Comparison of ENCODE assay signal across 8 cellular contexts in the genomic region with DNA sequence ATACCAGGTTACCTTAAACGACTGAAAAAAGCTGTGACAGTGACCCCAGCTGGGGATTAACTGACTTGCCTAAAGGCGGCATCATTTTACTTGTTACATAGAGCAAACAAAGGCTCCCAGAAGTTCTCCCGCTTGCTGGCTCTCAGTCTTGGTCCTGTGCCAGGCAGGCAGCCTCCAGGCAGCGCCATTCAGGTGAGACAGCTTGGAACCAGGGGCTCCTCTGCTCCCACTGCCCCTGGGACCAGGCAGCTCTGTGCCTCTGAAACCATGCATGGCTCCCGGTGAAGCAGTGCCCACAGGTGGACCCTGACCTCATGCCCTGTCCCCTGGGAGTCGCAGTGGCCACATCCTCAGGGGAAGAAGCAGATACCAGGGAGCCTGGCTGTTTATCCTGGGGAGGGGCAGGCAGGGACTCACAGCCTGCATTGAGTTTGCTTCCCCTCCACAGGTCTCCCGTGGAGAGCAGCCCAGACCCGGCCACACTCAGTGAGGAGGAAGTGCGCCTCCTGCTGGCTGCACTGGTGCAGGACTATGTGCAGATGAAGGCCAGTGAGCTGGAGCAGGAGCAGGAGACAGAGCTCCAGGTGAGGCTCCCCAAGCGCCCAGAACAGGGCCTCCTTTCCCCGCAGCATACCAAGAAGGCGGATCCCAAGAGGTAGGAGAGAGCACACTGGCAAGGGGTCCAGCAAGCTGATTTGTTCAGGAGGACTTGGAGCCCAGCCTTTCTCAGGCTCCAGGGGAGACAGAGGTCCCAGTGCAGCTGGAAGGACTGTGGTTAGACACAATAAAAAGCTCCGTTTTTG. TPM values are rescaled to one million over a fixed set of nuclear protein-coding genes. Genes with fewer than 3 reads are reported as not detected.
DNase-seq lines count a peak whose midpoint lies in the region; ATAC-seq and TF ChIP-seq lines count a peak whose summit lies in the region.

No MANE protein-coding gene starts in this region.

- 30 to 38% (median 32%) methylated on average over 10 to 13 of the region's 13 CpGs for WGBS in spleen, 5 donors

- H3F3A ChIP-seq in MM.1S (ENCODE audit: insufficient read depth, low read length) = peaks cover 11% of the 10 kb centered on the region; the same call in 1 of the 2 replicates

- H3K27ac ChIP-seq in MM.1S (ENCODE audit: low read length) (no peak overlapping the region), right atrium auricular region (no peak overlapping the region), spleen (peak overlapping the region in 1 of 8 donors; percentile 26)

- TF ChIP-seq CTCF in MM.1S (IDR thresholded peaks at IDR 0.05; ENCODE audit: low read length) (peak; percentile 85), right atrium auricular region (IDR thresholded peaks at IDR 0.05) (peak; percentile 56 to 80), spleen (IDR thresholded peaks at IDR 0.05 in 8 of 11, conservative IDR thresholded peaks at IDR 0.05 in 3 of 11) (peak; percentile 59 to 90 (median 77))

- peak; percentile 61 for DNase-seq in GDM1 (lab: John Stamatoyannopoulos, UW)
- DNase-seq in H7 = peak; percentile 53
- DNase-seq in MM.1S = peak; percentile 66
- peak; percentile 29 for DNase-seq in SKM-1 treated with dmso at 0.1 percent for 144 hours (lab: John Stamatoyannopoulos, UW; ENCODE audit: unreplicated experiment)
- DNase-seq in activated naive CD4-positive, alpha-beta T cell treated with anti-CD3 and anti-CD28 coated beads, Interleukin-2, amount 50 U/mL, for 72 hours (ENCODE audit: low spot score in 2 of 2) = peak; percentile 84 to 93
- DNase-seq in right atrium auricular region (ENCODE audit: low spot score) = peak; percentile 83
- peak; percentile 96 for DNase-seq in spleen
- DNase-seq in 8988T = no peak

- H3K9me3 Mint-ChIP-seq in activated naive CD4-positive, alpha-beta T cell treated with anti-CD3 and anti-CD28 coated beads, Interleukin-2, amount 50 U/mL, for 72 hours = no peaks in the 10 kb centered on the region

- H3K9me2 ChIP-seq in MM.1S (replicated peaks; ENCODE audit: insufficient read depth, low read length) = no peaks in the 10 kb centered on the region

- ATAC-seq in activated naive CD4-positive, alpha-beta T cell treated with anti-CD3 and anti-CD28 coated beads, Interleukin-2, amount 50 U/mL, for 72 hours = peak; percentile 71 to 72

- H3K36me3 ChIP-seq in H7 (replicated peaks; ENCODE audit: control insufficient read depth, insufficient read depth, low read length) (no peaks in the 10 kb centered on the region), MM.1S (replicated peaks; ENCODE audit: insufficient read depth, low read length) (no peaks in the 10 kb centered on the region), right atrium auricular region (no peaks in the 10 kb centered on the region), spleen (no peaks in the 10 kb centered on the region)

- H3K36me3 Mint-ChIP-seq in activated naive CD4-positive, alpha-beta T cell treated with anti-CD3 and anti-CD28 coated beads, Interleukin-2, amount 50 U/mL, for 72 hours = peaks cover 0 to 8% of the 10 kb centered on the region in 2 donors

- no peaks in the 10 kb centered on the region for H4K20me1 ChIP-seq in MM.1S (ENCODE audit: insufficient read depth, low read length)

- no peak overlapping the region for H3K4me2 ChIP-seq in MM.1S (ENCODE audit: low read depth, low read length)

- H3K27me3 ChIP-seq in H7 (ENCODE audit: control insufficient read depth, insufficient read depth, low read length) (peaks cover 3% of the 10 kb centered on the region; the same call in 1 of the 2 replicates), MM.1S (replicated peaks; ENCODE audit: insufficient read depth, low read length) (no peaks in the 10 kb centered on the region), right atrium auricular region (no peaks in the 10 kb centered on the region), spleen (replicated peaks in 1 of 7) (no peaks in the 10 kb centered on the region)

- H3K9ac ChIP-seq in MM.1S (ENCODE audit: low read length) = no peak overlapping the region

- H3K4me1 ChIP-seq in MM.1S (ENCODE audit: low read length) (peaks cover 14% of the 10 kb centered on the region), right atrium auricular region (peaks cover 0 to 21% of the 10 kb centered on the region in 2 donors), spleen (peaks cover 8 to 47% (median 32%) of the 10 kb centered on the region in 6 donors)

- no peak for TF ChIP-seq POLR2A in spleen (IDR thresholded peaks at IDR 0.05)

- intact Hi-C loops in spleen (cut with DNase I; ENCODE audit: low total_unique reads) = loop anchor here (5.0 to 10.0 kb wide), 4 partner anchors 115 to 370 kb away; a partner anchor contains a TSS

- H2AFZ ChIP-seq in MM.1S (ENCODE audit: low read length) = no peak overlapping the region

- H3K27ac Mint-ChIP-seq in activated naive CD4-positive, alpha-beta T cell treated with anti-CD3 and anti-CD28 coated beads, Interleukin-2, amount 50 U/mL, for 72 hours = peak overlapping the region in 1 of 2 donors; percentile 62

- H3K9me3 ChIP-seq in MM.1S (replicated peaks; ENCODE audit: insufficient read depth, low read length) (no peaks in the 10 kb centered on the region), right atrium auricular region (no peaks in the 10 kb centered on the region), spleen (no peaks in the 10 kb centered on the region)

- H3K4me3 ChIP-seq in H7 (ENCODE audit: insufficient read depth, low read depth, low read length) (no peak overlapping the region), MM.1S (ENCODE audit: low read length) (no peak overlapping the region), right atrium auricular region (no peak overlapping the region), spleen (no peak overlapping the region)

- H3K79me2 ChIP-seq in MM.1S (ENCODE audit: low read length) = no peaks in the 10 kb centered on the region

RNA-seq across cellular contexts. Expression of a gene that starts 15.6 kb away (rescaled TPM):
- total RNA-seq in H7 (2014; rRNA removed; shearing (Covaris generic)) = 14.7 and 22.5 TPM in 2 replicates
- 10 to 100 TPM in 1 of 2 donors, 1 to 10 TPM in 1; 5.1 to 20.6 TPM for total RNA-seq in activated naive CD4-positive, alpha-beta T cell treated with anti-CD3 and anti-CD28 coated beads, Interleukin-2, amount 50 U/mL, for 72 hours
- 1 to 10 TPM; 7.6 to 9.3 TPM for total RNA-seq in right atrium auricular region
- total RNA-seq in spleen = 10 to 100 TPM in 6 of 7 donors, 1 to 10 TPM in 1; 9.6 to 30.3 (median 15.6) TPM
- 10 to 100 TPM; 23.5 to 45.0 (median 32.7) TPM for polyA plus RNA-seq in spleen
